In the genomic region with DNA sequence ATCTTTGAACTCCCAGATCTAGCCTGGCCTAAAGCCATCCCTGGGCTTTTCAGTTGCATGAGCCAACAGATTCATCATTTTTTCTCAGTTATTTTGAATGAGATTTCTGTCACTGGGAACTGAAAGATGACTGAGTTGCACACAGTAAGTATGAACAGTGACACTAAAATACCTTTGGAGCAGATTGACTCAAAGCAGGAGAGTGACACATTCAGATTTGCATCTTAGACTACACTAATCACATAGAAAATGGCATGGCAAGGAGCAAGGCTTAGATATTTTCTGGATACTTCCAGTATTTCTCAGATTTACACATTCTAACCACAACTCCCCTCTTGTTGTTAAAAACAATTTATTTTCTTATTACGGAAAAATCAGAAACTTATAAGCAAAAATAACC, we compare ENCODE assay signal across 10 cellular contexts. TPM values are rescaled to one million over a fixed set of nuclear protein-coding genes. Genes with fewer than 3 reads are reported as not detected.
DNase-seq lines count a peak whose midpoint lies in the region; ATAC-seq and TF ChIP-seq lines count a peak whose summit lies in the region.
"Had no signal": no experiment of that assay in that cellular context is flagged by ENCODE, and none has a peak within 500 bp of the region (broad histone marks: within the 10 kb centered on the region; RNA-seq: fewer than 3 reads in every experiment).

No MANE protein-coding gene starts in this region.

- peak overlapping the region; percentile 65 for H3K27ac ChIP-seq in fibroblast of lung (ENCODE audit: insufficient read depth, low read length)

- no peak overlapping the region for H3K9ac ChIP-seq in fibroblast of lung (ENCODE audit: insufficient read depth, low read length)

- peaks cover 2% of the 10 kb centered on the region for H3K36me3 ChIP-seq in fibroblast of lung (ENCODE audit: control insufficient read depth, insufficient read depth, low read length)

- no peak overlapping the region for H3K4me3 ChIP-seq in fibroblast of lung (replicated peaks in 1 of 4; ENCODE audit: control extremely low read depth in 1 of 4, insufficient read depth in 1 of 4, low read depth in 3 of 4, low read length in 4 of 4)

- peak; percentile 17 for DNase-seq in activated CD4-positive, alpha-beta T cell treated with anti-CD3 and anti-CD28 coated beads for 48 hours
- DNase-seq in activated CD4-positive, alpha-beta T cell treated with anti-CD3 and anti-CD28 coated beads for 4 hours, result no peak
- DNase-seq in fibroblast of lung (ENCODE audit: low read depth in 2 of 2) (no peak), erythroblast (lab: John Stamatoyannopoulos, UW) (no peak), T1000 (lab: John Stamatoyannopoulos, UW) (no peak)
- no peak for DNase-seq in stimulated activated naive CD4-positive, alpha-beta T cell (lab: John Stamatoyannopoulos, UW)
- DNase-seq: activated gamma-delta T cell treated with Interleukin-2 at 50 U/mL for 16 hours, SIG-M5 had no signal

- no peak for TF ChIP-seq POLR2A in erythroblast (IDR thresholded peaks at IDR 0.05; ENCODE audit: low read length)

- H3K4me2 ChIP-seq in fibroblast of lung (ENCODE audit: extremely low read depth, insufficient read depth, low read length), result no peak overlapping the region

- no peaks in the 10 kb centered on the region for H3K27me3 ChIP-seq in fibroblast of lung (ENCODE audit: control insufficient read depth, insufficient read depth, low read length)

- H3K4me1 ChIP-seq in fibroblast of lung (ENCODE audit: control insufficient read depth, extremely low read depth, insufficient read depth, low read length), result peaks cover 3% of the 10 kb centered on the region

- no peak overlapping the region for H2AFZ ChIP-seq in fibroblast of lung (ENCODE audit: low read length)

- H3K9me3 ChIP-seq in fibroblast of lung (ENCODE audit: control insufficient read depth, insufficient read depth, low read depth, low read length), result no peaks in the 10 kb centered on the region

- H3K79me2 ChIP-seq in fibroblast of lung (ENCODE audit: control insufficient read depth, insufficient read depth, low read length), result no peaks in the 10 kb centered on the region

- no peak for TF ChIP-seq CTCF in fibroblast of lung (conservative IDR thresholded peaks at IDR 0.05 in 1 of 2, IDR thresholded peaks at IDR 0.05 in 1 of 2; ENCODE audit: low read depth in 1 of 2, low read length in 2 of 2)

- H4K20me1 ChIP-seq in fibroblast of lung (ENCODE audit: control insufficient read depth, extremely low read depth, insufficient read depth, low read length), result no peaks in the 10 kb centered on the region

- ATAC-seq in GM21423 (IDR thresholded peaks at IDR 0.05; ENCODE audit: unreplicated experiment), result peak; percentile 84
- ATAC-seq in HG03135 (IDR thresholded peaks at IDR 0.05; ENCODE audit: unreplicated experiment), result peak; percentile 76

RNA-seq across cellular contexts. Expression of a gene that starts 32.8 kb away (rescaled TPM):
- total RNA-seq in fibroblast of lung, result 40.6 and 49.9 TPM in 2 replicates
- polyA plus RNA-seq in fibroblast of lung, result 101 and 136 TPM in 2 replicates
- polyA plus RNA-seq in fibroblast of lung (2012), result 100 and 151 TPM in 2 replicates
- polyA minus RNA-seq in fibroblast of lung (ENCODE audit: low replicate concordance), result 148 and 260 TPM in 2 replicates

RNA-seq across cellular contexts. Expression of a gene that starts 38.4 kb away (rescaled TPM):
- 0.50 and 0.51 TPM in 2 replicates for total RNA-seq in fibroblast of lung
- 0.56 and 0.58 TPM in 2 replicates for polyA plus RNA-seq in fibroblast of lung
- 0.29 and 0.36 TPM in 2 replicates for polyA plus RNA-seq in fibroblast of lung (2012)
- not detected in 2 replicates for polyA minus RNA-seq in fibroblast of lung (ENCODE audit: low replicate concordance)
